ENCODE assay signal across 8 cellular contexts in genomic region chr20:36493801-36494114, GRCh38. TPM values are rescaled to one million over a fixed set of nuclear protein-coding genes. Genes with fewer than 3 reads are reported as not detected.
DNase-seq lines count a peak whose midpoint lies in the region; ATAC-seq, FAIRE-seq and TF ChIP-seq lines count a peak whose summit lies in the region.

No MANE protein-coding gene starts in this region.

- no peaks in the 10 kb centered on the region for H3K27me3 Mint-ChIP-seq in astrocyte (ENCODE audit: low read depth, unreplicated experiment)

- no peak overlapping the region for H2AK5ac ChIP-seq in mesendoderm (ENCODE audit: low read length)

- no peak for ATAC-seq in HG02970 (IDR thresholded peaks at IDR 0.05; ENCODE audit: low FRiP score, unreplicated experiment)

- FAIRE-seq in astrocyte (lab: Jason Lieb, UNC) = no peak

- no peak overlapping the region for H2AFZ ChIP-seq in astrocyte (ENCODE audit: low read depth, low read length)

- no peak overlapping the region for H2BK5ac ChIP-seq in mesendoderm (ENCODE audit: low read length)

- H3K36me3 Mint-ChIP-seq in astrocyte (ENCODE audit: low read depth, unreplicated experiment) = peaks cover 27% of the 10 kb centered on the region

- H3K9ac ChIP-seq in astrocyte (ENCODE audit: low read length) (peak overlapping the region; percentile 6), skeletal muscle tissue (ENCODE audit: low read depth in 1 of 3, low read length in 3 of 3) (peak overlapping the region; percentile 43 to 64 (median 63)), mesendoderm (ENCODE audit: low read length) (no peak overlapping the region)

- peaks cover 23% of the 10 kb centered on the region for H3K79me1 ChIP-seq in mesendoderm (ENCODE audit: low read length)

- H3K27ac ChIP-seq in astrocyte (ENCODE audit: low read depth, low read length) (peak overlapping the region; percentile 32), skeletal muscle tissue (ENCODE audit: low read depth, low read length) (peak overlapping the region; percentile 89), mesendoderm (ENCODE audit: low read depth, low read length) (no peak overlapping the region)

- H3K9me3 Mint-ChIP-seq in astrocyte (ENCODE audit: unreplicated experiment) = no peaks in the 10 kb centered on the region

- no peak for TF ChIP-seq CTCF in astrocyte (IDR thresholded peaks at IDR 0.05; ENCODE audit: insufficient read depth, low read depth, low read length)

- H3K18ac ChIP-seq in mesendoderm (ENCODE audit: low read length) = no peak overlapping the region

- DNase-seq in GM03348 (ENCODE audit: low spot score) (peak; percentile 83), astrocyte (ENCODE audit: low read depth) (peak; percentile 91), hypothalamus (lab: John Stamatoyannopoulos, UW) (peak in 26 of 51 donors; percentile 6 to 53 (median 22)), mesendoderm (no peak), iPS-NIHi11 (ENCODE audit: low spot score) (no peak)
- DNase-seq in NK-92 treated with Interleukin-12 subunit alpha and Interleukin-12 subunit beta, amount 100 ng/mL, for 24 hours (lab: John Stamatoyannopoulos, UW) = no peak

- H3K4me3 ChIP-seq in astrocyte (ENCODE audit: insufficient read depth, low read depth, low read length) = no peak overlapping the region
- H3K4me3 ChIP-seq in skeletal muscle tissue (ENCODE audit: low read length in 3 of 3) = peak overlapping the region in 2 of 3 donors; percentile 6 to 13
- no peak overlapping the region for H3K4me3 ChIP-seq in mesendoderm (ENCODE audit: low read length)

- H4K5ac ChIP-seq in mesendoderm (ENCODE audit: low read length) = no peak overlapping the region

- peaks cover 99% of the 10 kb centered on the region for H4K20me1 ChIP-seq in astrocyte (ENCODE audit: insufficient read depth, low read length)

- H3K4me1 Mint-ChIP-seq in astrocyte (ENCODE audit: low read depth, unreplicated experiment) = peaks cover 56% of the 10 kb centered on the region

- H3K36me3 ChIP-seq in astrocyte (ENCODE audit: insufficient read depth, low read length) (peaks cover 26% of the 10 kb centered on the region), skeletal muscle tissue (ENCODE audit: control insufficient read depth in 3 of 3, insufficient read depth in 3 of 3, low read length in 3 of 3) (peaks cover 27 to 32% (median 29%) of the 10 kb centered on the region in 3 donors), mesendoderm (ENCODE audit: control insufficient read depth, insufficient read depth, low read length) (peaks cover 6% of the 10 kb centered on the region)

- H3K9me3 ChIP-seq in astrocyte (ENCODE audit: insufficient read depth, low read depth, low read length) = no peaks in the 10 kb centered on the region
- no peaks in the 10 kb centered on the region for H3K9me3 ChIP-seq in skeletal muscle tissue (ENCODE audit: control insufficient read depth in 3 of 3, low read length in 3 of 3)

- H3K27me3 ChIP-seq in astrocyte (ENCODE audit: insufficient read depth, low read length) (no peaks in the 10 kb centered on the region), skeletal muscle tissue (ENCODE audit: control insufficient read depth in 3 of 3, insufficient read depth in 3 of 3, low read length in 3 of 3) (no peaks in the 10 kb centered on the region), mesendoderm (ENCODE audit: insufficient read depth, low read length, poor library complexity) (no peaks in the 10 kb centered on the region)

- H2BK15ac ChIP-seq in mesendoderm (replicated peaks; ENCODE audit: low read depth) = no peak overlapping the region

- H3K4me3 Mint-ChIP-seq in astrocyte (ENCODE audit: unreplicated experiment) = peak overlapping the region; percentile 67

- peaks cover 98% of the 10 kb centered on the region for H3K79me2 ChIP-seq in astrocyte (ENCODE audit: insufficient read depth, low read length)
- H3K79me2 ChIP-seq in mesendoderm (ENCODE audit: control insufficient read depth, insufficient read depth, low read length) = peaks cover 4% of the 10 kb centered on the region

- H3K4me1 ChIP-seq in astrocyte (ENCODE audit: insufficient read depth, low read length) (peaks cover 68% of the 10 kb centered on the region), skeletal muscle tissue (ENCODE audit: control insufficient read depth in 3 of 3, insufficient read depth in 3 of 3, low read length in 3 of 3) (peaks cover 46 to 66% (median 54%) of the 10 kb centered on the region in 3 donors), mesendoderm (ENCODE audit: control insufficient read depth, low read depth, low read length) (peaks cover 13% of the 10 kb centered on the region)

- WGBS in mesendoderm (ENCODE audit: extremely low coverage, insufficient coverage, low lambda C conversion rate) = no CpG with 5 or more reads among the region's 7 CpGs

- no peak overlapping the region for H3K56ac ChIP-seq in mesendoderm (ENCODE audit: low read length)

- H3K23ac ChIP-seq in mesendoderm (ENCODE audit: low read length) = no peak overlapping the region

- no peak overlapping the region for H4K8ac ChIP-seq in mesendoderm (ENCODE audit: low read depth, low read length)

- H3K4me2 ChIP-seq in astrocyte (ENCODE audit: low read length) (peak overlapping the region; percentile 17), mesendoderm (ENCODE audit: low read length) (no peak overlapping the region)

- H3K4ac ChIP-seq in mesendoderm (ENCODE audit: low read depth, low read length) = no peak overlapping the region

- peak overlapping the region; percentile 69 for H3K27ac Mint-ChIP-seq in astrocyte (ENCODE audit: unreplicated experiment)

- no peak overlapping the region for H2BK120ac ChIP-seq in mesendoderm (ENCODE audit: low read depth, low read length)

RNA-seq across cellular contexts. Expression of gene MYL9, which starts 47.6 kb away (rescaled TPM):
- total RNA-seq in astrocyte (1,166 and 1,247 TPM in 2 replicates), skeletal muscle tissue (5.7 TPM)
- polyA plus RNA-seq in mesendoderm (2013, experiment 1 of 2) = 265 TPM
- 287 TPM for polyA plus RNA-seq in mesendoderm (2013, experiment 2 of 2)

Comparison
In these comparisons a context has a peak if more than half of its experiments do, and no peak if none do; other contexts are left out.
1. DNase-seq: peak in GM03348 (single experiment), astrocyte (single experiment) and hypothalamus (26 of 51); none in mesendoderm (single experiment), iPS-NIHi11 (single experiment) and NK-92 treated with Interleukin-12 subunit alpha and Interleukin-12 subunit beta, amount 100 ng/mL, for 24 hours (single experiment).
2. H3K4me3 ChIP-seq: peak in skeletal muscle tissue (2 of 3); none in astrocyte (single experiment) and mesendoderm (single experiment).
3. RNA of gene MYL9, which starts 47.6 kb away (total RNA-seq): 1,166 to 1,247 TPM in astrocyte; 5.7 TPM in skeletal muscle tissue (single experiment); every median in the first group is over 100 times any median in the second.